Comparison of ENCODE assay signal across 1 cellular context in genomic region chr20:39048000-39048696, GRCh38.
TF ChIP-seq lines count a peak whose summit lies in the region.

No MANE protein-coding gene starts in this region.

TF ChIP-seq in HEK293, 187 proteins besides CTCF, POLR2A, EP300 and RAD21 (continued from another document):
- TF ChIP-seq SP3 (tag by site-specific recombination; IDR thresholded peaks at IDR 0.05), result no peak
- 0 out of 2 replicates have a peak, but pooled peaks have one; percentile 42 for TF ChIP-seq SCRT2 (tag by site-specific recombination; IDR thresholded peaks at IDR 0.05)
- peak; percentile 53; the same call in 1 of the 2 replicates for TF ChIP-seq BCL11A (tag by site-specific recombination; IDR thresholded peaks at IDR 0.05; ENCODE audit: low read depth)
- peak; percentile 96 for TF ChIP-seq ZNF654 (tag by site-specific recombination; IDR thresholded peaks at IDR 0.05; ENCODE audit: low read depth)
- TF ChIP-seq ZNF558 (tag by site-specific recombination; IDR thresholded peaks at IDR 0.05), result no peak
- peak; percentile 74 for TF ChIP-seq ZBTB48 (tag by site-specific recombination; IDR thresholded peaks at IDR 0.05)
- TF ChIP-seq MYNN (tag by site-specific recombination; IDR thresholded peaks at IDR 0.05; ENCODE audit: borderline replicate concordance), result no peak
